In the genomic region with DNA sequence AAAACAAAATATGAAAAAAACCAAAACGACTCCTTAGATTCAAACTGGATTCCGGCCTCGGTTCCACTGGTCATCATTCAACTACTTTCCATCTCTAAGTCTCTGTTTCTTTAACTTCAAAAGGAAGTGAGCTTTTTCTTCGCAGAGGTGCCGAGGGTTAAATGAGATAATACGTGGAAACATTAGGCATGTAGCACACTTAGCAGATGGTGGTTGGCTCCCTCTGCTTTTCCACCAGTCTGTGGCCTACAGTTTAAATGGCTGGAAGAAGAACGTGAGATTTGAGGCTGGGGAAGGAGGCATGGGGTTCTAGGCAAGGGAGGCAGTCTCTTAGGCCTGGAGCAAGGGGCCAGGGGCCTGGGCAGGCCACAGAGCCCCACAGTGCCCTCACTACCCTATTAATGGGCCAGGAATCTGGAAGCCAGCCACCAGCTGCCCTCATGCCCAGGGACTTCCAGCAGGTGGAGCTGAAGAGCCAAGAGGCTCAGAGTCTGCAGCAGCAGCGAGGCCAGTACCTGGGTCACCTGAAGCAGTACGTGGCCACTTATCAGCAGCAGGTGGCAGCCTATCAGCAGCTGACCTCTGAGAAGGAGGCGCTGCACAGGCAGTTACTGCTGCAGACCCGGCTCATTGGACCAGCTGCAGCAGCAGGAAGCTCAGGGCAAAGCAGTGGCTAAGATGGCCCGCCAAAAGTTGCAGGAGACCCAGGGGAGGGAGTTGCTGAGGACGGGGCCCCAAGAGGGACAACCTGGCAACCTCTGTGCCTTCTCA, we compare ENCODE assay signal across 1 cellular context.
A peak's percentile ranks its signal among the peaks of the same experiment; 100 is the strongest.
TF ChIP-seq lines count a peak whose summit lies in the region.

No MANE protein-coding gene starts in this region.

TF ChIP-seq in IMR-90, 13 proteins besides CTCF, POLR2A, EP300 and RAD21:
- TF ChIP-seq SMC3 (IDR thresholded peaks at IDR 0.05; ENCODE audit: low read depth, low read length), result peak; percentile 53
